ENCODE assay signal across 22 cellular contexts in the genomic region with DNA sequence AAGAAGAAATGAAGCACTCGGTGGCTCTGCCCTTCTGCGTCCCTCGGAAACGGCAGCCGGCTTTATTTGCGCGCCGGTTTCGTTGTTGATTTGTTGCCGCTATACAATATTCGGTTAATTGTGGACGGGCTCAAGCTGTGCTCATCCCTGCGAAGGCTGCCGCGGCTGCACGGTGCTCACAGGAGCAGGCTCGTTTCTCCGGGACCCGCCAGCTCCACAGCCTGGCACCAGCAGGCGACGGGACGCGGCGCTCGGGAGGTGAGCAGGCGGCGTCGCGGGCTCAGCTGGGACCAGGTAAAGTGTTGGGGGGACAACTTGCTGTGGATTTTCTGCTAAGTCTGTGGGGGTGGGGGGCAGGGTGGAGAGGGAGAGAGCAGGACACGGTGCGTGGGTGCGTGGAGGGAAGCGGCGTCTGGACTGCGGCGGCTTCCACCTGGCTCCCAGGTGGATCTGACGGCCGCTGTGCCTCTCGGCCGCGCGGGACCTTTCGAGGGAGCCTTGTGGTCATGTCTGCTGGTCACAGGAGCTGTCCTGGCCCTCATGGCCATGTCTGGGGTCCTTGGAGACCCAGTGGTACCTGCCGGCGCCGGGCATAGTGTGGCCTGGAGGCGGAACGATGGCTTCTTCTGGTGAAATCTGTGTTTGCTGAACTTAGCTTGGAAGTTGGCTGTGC.
A peak's percentile ranks its signal among the peaks of the same experiment; 100 is the strongest.
DNase-seq lines count a peak whose midpoint lies in the region; ATAC-seq and TF ChIP-seq lines count a peak whose summit lies in the region.
"Had no signal": no experiment of that assay in that cellular context is flagged by ENCODE, and none has a peak within 500 bp of the region (broad histone marks: within the 10 kb centered on the region; RNA-seq: fewer than 3 reads in every experiment).

No MANE protein-coding gene starts in this region.

- no peaks in the 10 kb centered on the region for H3K36me3 Mint-ChIP-seq in GM23338 (ENCODE audit: low read depth)
- H3K36me3 Mint-ChIP-seq: type B pancreatic cell had no signal

- no peaks in the 10 kb centered on the region for H3K36me3 ChIP-seq in GM23338 (ENCODE audit: insufficient read depth)
- H3K36me3 ChIP-seq in neural cell (ENCODE audit: insufficient read depth, low read length) = no peaks in the 10 kb centered on the region
- H3K36me3 ChIP-seq in vagina = no peaks in the 10 kb centered on the region
- H3K36me3 ChIP-seq: brain microvascular endothelial cell, heart left ventricle, stomach had no signal

- H3K9ac ChIP-seq in neural cell (ENCODE audit: low read length) = peak overlapping the region; percentile 58

- H3K4me1 Mint-ChIP-seq in GM23338 = peaks cover 17% of the 10 kb centered on the region
- H3K4me1 Mint-ChIP-seq: activated CD4-positive, alpha-beta T cell treated with anti-CD3 and anti-CD28 coated beads, Interleukin-2, amount 10 ng/mL, durations not matched to agents 7 days and 5 days had no signal

- H3K27me3 ChIP-seq in GM23338 (ENCODE audit: insufficient read depth) (no peaks in the 10 kb centered on the region), neural cell (ENCODE audit: insufficient read depth, low read depth, low read length) (no peaks in the 10 kb centered on the region), vagina (no peaks in the 10 kb centered on the region)

- DNase-seq in DMS 273 (lab: John Stamatoyannopoulos, UW; ENCODE audit: unreplicated experiment) (peak; percentile 19), DMS 273 treated with DMSO at 0.1 percent for 48 hours (lab: John Stamatoyannopoulos, UW) (no peak), GM23338 (ENCODE audit: low spot score) (peak; percentile 22), NCI-H69 (lab: John Stamatoyannopoulos, UW) (peak; percentile 90), vagina (ENCODE audit: extremely low spot score in 2 of 2) (no peak), AG08395 (ENCODE audit: low spot score) (no peak)
- DNase-seq: activated CD4-positive, alpha-beta T cell treated with anti-CD3 and anti-CD28 coated beads, Interleukin-2, amount 10 ng/mL, durations not matched to agents 7 days and 5 days; activated gamma-delta T cell; brain microvascular endothelial cell; DND-41; heart left ventricle; Karpas-422; left ventricle myocardium superior; mucosa of descending colon; NCI-H446; stimulated activated CD4-positive, alpha-beta T cell treated with anti-CD3 and anti-CD28 coated beads, Interleukin-12 subunit alpha, Interleukin-12 subunit beta, amount 100 ng/mL, for 4 hours; stomach had no signal

- ATAC-seq in GM23338 (peak; percentile 71), GM19328 (IDR thresholded peaks at IDR 0.05; ENCODE audit: unreplicated experiment) (no peak)
- ATAC-seq: heart left ventricle, left ventricle myocardium superior, mucosa of descending colon had no signal

- H3K27ac ChIP-seq in GM23338 (ENCODE audit: low read depth) (no peak overlapping the region), neural cell (ENCODE audit: low read length) (peak overlapping the region; percentile 71), vagina (no peak overlapping the region)
- H3K27ac ChIP-seq: 22Rv1, brain microvascular endothelial cell, heart left ventricle, stomach had no signal

- TF ChIP-seq POLR2A in vagina (IDR thresholded peaks at IDR 0.05) = no peak

- 0 out of 2 replicates have a peak overlapping the region, but pooled peaks have one; percentile 7 for H2AFZ ChIP-seq in GM23338
- no peak overlapping the region for H2AFZ ChIP-seq in neural cell (ENCODE audit: low read depth, low read length)

- H4K20me1 ChIP-seq in GM23338 (replicated peaks; ENCODE audit: insufficient read depth) (no peaks in the 10 kb centered on the region), neural cell (ENCODE audit: insufficient read depth) (no peaks in the 10 kb centered on the region)

- TF ChIP-seq RAD21 in neural cell (conservative IDR thresholded peaks at IDR 0.05) = no peak

- H3K9me3 Mint-ChIP-seq in GM23338 = no peaks in the 10 kb centered on the region
- H3K9me3 Mint-ChIP-seq: activated CD4-positive, alpha-beta T cell treated with anti-CD3 and anti-CD28 coated beads, Interleukin-2, amount 10 ng/mL, durations not matched to agents 7 days and 5 days; dendritic cell treated with granulocyte-macrophage colony-stimulating factor and Interleukin-4, amounts not matched to agents 40 ng/mL and 50 ng/mL, for 4 days; type B pancreatic cell had no signal

- H3K4me2 ChIP-seq in GM23338 (no peak overlapping the region), neural cell (ENCODE audit: low read length) (peak overlapping the region; percentile 65)

- H3K79me2 ChIP-seq in GM23338 (replicated peaks; ENCODE audit: insufficient read depth) = no peaks in the 10 kb centered on the region
- peaks cover 21% of the 10 kb centered on the region for H3K79me2 ChIP-seq in neural cell (replicated peaks; ENCODE audit: insufficient read depth, low read length)

- H3K27ac Mint-ChIP-seq in GM23338 = no peak overlapping the region
- H3K27ac Mint-ChIP-seq: activated CD4-positive, alpha-beta T cell treated with anti-CD3 and anti-CD28 coated beads, Interleukin-2, amount 10 ng/mL, durations not matched to agents 7 days and 5 days; dendritic cell treated with granulocyte-macrophage colony-stimulating factor and Interleukin-4, amounts not matched to agents 40 ng/mL and 50 ng/mL, for 4 days; type B pancreatic cell had no signal

- H3K9me2 ChIP-seq in GM23338 (ENCODE audit: insufficient read depth) (no peaks in the 10 kb centered on the region), neural cell (ENCODE audit: insufficient read depth, low read length) (no peaks in the 10 kb centered on the region)

- intact Hi-C loops in vagina (cut with DNase I) = no loop called here

- no peak overlapping the region for H3K4me3 Mint-ChIP-seq in GM23338
- H3K4me3 Mint-ChIP-seq: activated CD4-positive, alpha-beta T cell treated with anti-CD3 and anti-CD28 coated beads, Interleukin-2, amount 10 ng/mL, durations not matched to agents 7 days and 5 days; dendritic cell treated with granulocyte-macrophage colony-stimulating factor and Interleukin-4, amounts not matched to agents 40 ng/mL and 50 ng/mL, for 4 days; type B pancreatic cell had no signal

- H3K27me3 Mint-ChIP-seq in GM23338 (ENCODE audit: insufficient read depth, low read depth, poor library complexity) = peaks cover 7% of the 10 kb centered on the region

- no peak for TF ChIP-seq EP300 in neural cell (conservative IDR thresholded peaks at IDR 0.05; ENCODE audit: poor library complexity, severe bottlenecking)

- H3K4me1 ChIP-seq in GM23338 (ENCODE audit: insufficient read depth) (peaks cover 2% of the 10 kb centered on the region; the same call in 1 of the 2 replicates), vagina (no peaks in the 10 kb centered on the region)
- H3K4me1 ChIP-seq: heart left ventricle had no signal

- no peaks in the 10 kb centered on the region for H3K9me3 ChIP-seq in neural cell (ENCODE audit: low read length)
- no peaks in the 10 kb centered on the region for H3K9me3 ChIP-seq in vagina
- H3K9me3 ChIP-seq: heart left ventricle, mucosa of descending colon, stomach had no signal

- H3F3A ChIP-seq in GM23338 (replicated peaks; ENCODE audit: low read depth) (no peaks in the 10 kb centered on the region), neural cell (ENCODE audit: insufficient read depth, low read length, poor library complexity, severe bottlenecking) (peaks cover 8% of the 10 kb centered on the region)

- TF ChIP-seq CTCF in GM23338 (conservative IDR thresholded peaks at IDR 0.05; ENCODE audit: low read depth in 2 of 2) (no peak), neural cell (IDR thresholded peaks at IDR 0.05; ENCODE audit: poor library complexity, severe bottlenecking) (no peak), vagina (IDR thresholded peaks at IDR 0.05) (no peak)

- H3K4me3 ChIP-seq in GM23338 = no peak overlapping the region
- peak overlapping the region; percentile 55 for H3K4me3 ChIP-seq in neural cell (ENCODE audit: low read length)
- H3K4me3 ChIP-seq in vagina = peak overlapping the region in 1 of 2 donors; percentile 12
- H3K4me3 ChIP-seq: heart left ventricle, mucosa of descending colon had no signal

TF ChIP-seq in GM23338, 12 proteins besides CTCF, POLR2A, EP300 and RAD21:
- no peak for TF ChIP-seq CREB1 (CRISPR knock-in tag; IDR thresholded peaks at IDR 0.05; ENCODE audit: low read depth)
TF ChIP-seq in GM23338: peak in this region for 0.

TF ChIP-seq in neural cell, 6 proteins besides CTCF, POLR2A, EP300 and RAD21:
- TF ChIP-seq SMC3 (conservative IDR thresholded peaks at IDR 0.05; ENCODE audit: poor library complexity) (no peak), POLR2AphosphoS5 (IDR thresholded peaks at IDR 0.05) (no peak), MXI1 (conservative IDR thresholded peaks at IDR 0.05; ENCODE audit: poor library complexity, severe bottlenecking) (no peak), TAF1 (IDR thresholded peaks at IDR 0.05; ENCODE audit: low read depth) (no peak), EZH2 (IDR thresholded peaks at IDR 0.05; ENCODE audit: borderline replicate concordance, insufficient read depth, low read length, poor library complexity, severe bottlenecking) (no peak)
- TF ChIP-seq, protein P1, sequence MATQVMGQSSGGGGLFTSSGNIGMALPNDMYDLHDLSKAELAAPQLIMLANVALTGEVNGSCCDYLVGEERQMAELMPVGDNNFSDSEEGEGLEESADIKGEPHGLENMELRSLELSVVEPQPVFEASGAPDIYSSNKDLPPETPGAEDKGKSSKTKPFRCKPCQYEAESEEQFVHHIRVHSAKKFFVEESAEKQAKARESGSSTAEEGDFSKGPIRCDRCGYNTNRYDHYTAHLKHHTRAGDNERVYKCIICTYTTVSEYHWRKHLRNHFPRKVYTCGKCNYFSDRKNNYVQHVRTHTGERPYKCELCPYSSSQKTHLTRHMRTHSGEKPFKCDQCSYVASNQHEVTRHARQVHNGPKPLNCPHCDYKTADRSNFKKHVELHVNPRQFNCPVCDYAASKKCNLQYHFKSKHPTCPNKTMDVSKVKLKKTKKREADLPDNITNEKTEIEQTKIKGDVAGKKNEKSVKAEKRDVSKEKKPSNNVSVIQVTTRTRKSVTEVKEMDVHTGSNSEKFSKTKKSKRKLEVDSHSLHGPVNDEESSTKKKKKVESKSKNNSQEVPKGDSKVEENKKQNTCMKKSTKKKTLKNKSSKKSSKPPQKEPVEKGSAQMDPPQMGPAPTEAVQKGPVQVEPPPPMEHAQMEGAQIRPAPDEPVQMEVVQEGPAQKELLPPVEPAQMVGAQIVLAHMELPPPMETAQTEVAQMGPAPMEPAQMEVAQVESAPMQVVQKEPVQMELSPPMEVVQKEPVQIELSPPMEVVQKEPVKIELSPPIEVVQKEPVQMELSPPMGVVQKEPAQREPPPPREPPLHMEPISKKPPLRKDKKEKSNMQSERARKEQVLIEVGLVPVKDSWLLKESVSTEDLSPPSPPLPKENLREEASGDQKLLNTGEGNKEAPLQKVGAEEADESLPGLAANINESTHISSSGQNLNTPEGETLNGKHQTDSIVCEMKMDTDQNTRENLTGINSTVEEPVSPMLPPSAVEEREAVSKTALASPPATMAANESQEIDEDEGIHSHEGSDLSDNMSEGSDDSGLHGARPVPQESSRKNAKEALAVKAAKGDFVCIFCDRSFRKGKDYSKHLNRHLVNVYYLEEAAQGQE (IDR thresholded peaks at IDR 0.05; ENCODE audit: borderline replicate concordance) = no peak

Comparison
In these comparisons a context has a peak if more than half of its experiments do, and no peak if none do; other contexts are left out.
1. DNase-seq: peak in DMS 273 (single experiment), GM23338 (single experiment) and NCI-H69 (single experiment); none in DMS 273 treated with DMSO at 0.1 percent for 48 hours (single experiment), vagina (0 of 2) and AG08395 (single experiment).